ENCODE assay signal across 8 cellular contexts in the genomic region with DNA sequence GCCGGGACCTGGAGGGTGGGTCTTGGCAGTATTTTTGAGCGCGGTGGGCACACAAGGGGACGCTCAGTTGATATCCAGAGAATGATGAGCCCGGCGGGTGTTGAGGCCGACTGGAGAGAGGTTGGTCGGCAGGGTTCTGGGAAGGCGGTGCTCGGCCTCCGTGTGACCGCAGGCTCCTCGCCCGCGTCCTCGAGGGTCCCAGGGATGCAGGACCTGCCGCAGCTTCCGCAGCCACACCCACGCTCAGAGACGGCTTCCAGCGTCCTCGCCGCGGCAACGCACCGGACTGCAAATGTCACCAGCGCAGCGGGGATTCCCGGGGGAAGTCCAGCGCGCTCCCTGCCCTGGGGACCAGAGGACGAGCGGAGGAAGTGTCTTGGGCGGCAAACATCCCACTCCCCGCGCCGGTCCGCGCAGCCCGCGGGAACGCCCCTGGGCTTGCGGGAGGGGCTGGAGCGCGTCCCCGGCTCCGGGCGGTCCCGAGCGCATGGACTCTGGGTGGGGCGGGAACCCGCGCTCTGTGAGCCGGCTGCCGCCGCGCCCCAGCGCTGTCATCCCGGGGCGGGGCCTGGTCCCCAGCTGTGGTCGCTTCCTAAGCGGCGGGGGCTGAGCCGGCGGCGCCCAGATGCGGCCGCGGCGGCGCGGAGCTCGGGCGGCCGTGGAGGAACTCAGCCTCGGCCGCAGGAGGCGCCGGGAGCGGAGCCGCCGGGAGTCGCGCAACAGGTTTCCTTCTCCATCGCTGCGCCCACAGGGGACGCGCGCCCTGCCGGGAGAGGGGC. TPM values are rescaled to one million over a fixed set of nuclear protein-coding genes. Genes with fewer than 3 reads are reported as not detected.
DNase-seq lines count a peak whose midpoint lies in the region; ATAC-seq lines count a peak whose summit lies in the region.

A gene (plus strand): TSS at position 624 of the 779 bp plus-strand sequence. CDS start 36,111 bp downstream, outside the sequence.

- ATAC-seq in GM18508 (IDR thresholded peaks at IDR 0.05; ENCODE audit: insufficient read depth, unreplicated experiment) (peak; percentile 38), HG02763 (IDR thresholded peaks at IDR 0.05; ENCODE audit: unreplicated experiment) (peak; percentile 70), memory B cell (ENCODE audit: low read depth) (peak; percentile 69)

- H3K9me3 Mint-ChIP-seq in memory B cell, result no peaks in the 10 kb centered on the region

- peak within 1 kb of the TSS; percentile 93 for H3K4me3 Mint-ChIP-seq in memory B cell

- 1% methylated on average over 90 of the region's 90 CpGs for WGBS in ectodermal cell, 2 experiments

- H3K27ac Mint-ChIP-seq in memory B cell, result peak within 1 kb of the TSS; percentile 93

- DNase-seq in NCI-H2171 (lab: John Stamatoyannopoulos, UW) (peak; percentile 6), memory B cell (ENCODE audit: low spot score in 2 of 2) (peak; percentile 41 to 60), cerebellum (ENCODE audit: low spot score) (no peak)
- DNase-seq in activated CD4-positive, alpha-beta T cell treated with anti-CD3 and anti-CD28 coated beads, Interleukin-2, amount 50 U/mL, for 1 hour, result peak; percentile 62
- DNase-seq in stimulated activated CD8-positive, alpha-beta memory T cell treated with anti-CD3 and anti-CD28 coated beads, Interleukin-12 subunit alpha, Interleukin-12 subunit beta, amount 100 ng/mL, for 4 hours (ENCODE audit: low read depth), result peak; percentile 73

- no peaks in the 10 kb centered on the region for H3K9me3 ChIP-seq in ectodermal cell (ENCODE audit: control insufficient read depth, low read length)

- H3K36me3 ChIP-seq in ectodermal cell (ENCODE audit: control insufficient read depth, insufficient read depth, low read length), result no peaks in the 10 kb centered on the region

- no peaks in the 10 kb centered on the region for H3K4me1 ChIP-seq in ectodermal cell (ENCODE audit: control insufficient read depth, insufficient read depth, low read length)

- H3K4me1 Mint-ChIP-seq in memory B cell, result peaks cover 17% of the 10 kb centered on the region

- H3K27me3 ChIP-seq in ectodermal cell (ENCODE audit: control insufficient read depth, insufficient read depth, low read length, poor library complexity, severe bottlenecking), result peaks cover 59% of the 10 kb centered on the region

- no peak within 1 kb of the TSS for H3K27ac ChIP-seq in ectodermal cell (ENCODE audit: insufficient read depth, low read depth, low read length, poor library complexity, severe bottlenecking)

- peak within 1 kb of the TSS; percentile 61 for H3K4me3 ChIP-seq in ectodermal cell (ENCODE audit: insufficient read depth, low read depth, low read length)

- no peaks in the 10 kb centered on the region for H3K36me3 Mint-ChIP-seq in memory B cell

- no peaks in the 10 kb centered on the region for H3K27me3 Mint-ChIP-seq in memory B cell

RNA-seq across cellular contexts. Expression of the gene that starts here (rescaled TPM):
- polyA plus RNA-seq in ectodermal cell (2013, experiment 1 of 4), result not detected
- not detected for polyA plus RNA-seq in ectodermal cell (2013, experiment 2 of 4)
- polyA plus RNA-seq in ectodermal cell (2013, experiment 3 of 4), result not detected
- 0.12 TPM for polyA plus RNA-seq in ectodermal cell (2013, experiment 4 of 4)
- total RNA-seq in cerebellum, result 1.2 TPM
